16 cellular contexts compared by ENCODE assay signal in the genomic region with DNA sequence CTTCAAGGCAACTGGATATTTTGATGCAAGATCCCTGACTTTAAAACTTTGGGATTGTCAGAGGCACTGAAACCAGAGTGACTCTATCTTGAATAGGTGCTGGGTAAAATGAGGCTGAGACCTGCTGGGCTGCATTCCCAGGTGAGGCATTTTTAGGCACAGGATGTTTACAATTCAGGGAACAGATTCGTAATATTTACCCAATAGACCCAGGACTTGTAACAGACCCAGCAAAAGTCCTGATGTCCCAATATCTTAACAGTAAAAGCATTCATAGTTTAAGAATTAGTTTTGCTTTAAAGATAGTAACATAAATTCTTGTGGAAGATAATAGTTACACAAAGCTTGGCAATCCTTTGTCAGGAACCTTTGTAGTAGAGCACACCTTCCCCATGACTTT.
DNase-seq lines count a peak whose midpoint lies in the region; ATAC-seq and TF ChIP-seq lines count a peak whose summit lies in the region.
"Had no signal": no experiment of that assay in that cellular context is flagged by ENCODE, and none has a peak within 500 bp of the region (broad histone marks: within the 10 kb centered on the region; RNA-seq: fewer than 3 reads in every experiment).

No MANE protein-coding gene starts in this region.

- H3K36me3 ChIP-seq in right lobe of liver: no peaks in the 10 kb centered on the region
- H3K36me3 ChIP-seq: BE2C had no signal

- CTCF ChIA-PET in WTC11 (lab: Charles Lee): no interaction called here

- H3K27ac ChIP-seq in C4-2B: peak overlapping the region; percentile 56; the same call in 1 of the 2 replicates
- peak overlapping the region; percentile 83 for H3K27ac ChIP-seq in epithelial cell of prostate
- peak overlapping the region; percentile 34 to 84 (median 72) for H3K27ac ChIP-seq in right lobe of liver

- POLR2A ChIA-PET in WTC11 (lab: Charles Lee): no interaction called here

- DNase-seq in WTC11 (ENCODE audit: low spot score): no peak
- DNase-seq in epithelial cell of prostate (ENCODE audit: low read depth, low spot score): peak; percentile 22
- peak in 2 of 3 donors; percentile 19 to 50 for DNase-seq in right lobe of liver
- DNase-seq in central memory CD4-positive, alpha-beta T cell: no peak
- no peak for DNase-seq in ureter (ENCODE audit: low spot score)
- DNase-seq: 8988T; BE2C; CD8-positive, alpha-beta T cell; COR-L47; GF-D8; H7; KG1 had no signal

- no peak overlapping the region for H3K4me3 ChIP-seq in right lobe of liver

- no peaks in the 10 kb centered on the region for H3K27me3 ChIP-seq in right lobe of liver
- H3K27me3 ChIP-seq: BE2C had no signal

- no peaks in the 10 kb centered on the region for H3K36me3 Mint-ChIP-seq in WTC11
- H3K36me3 Mint-ChIP-seq: CD14-positive monocyte; CD8-positive, alpha-beta T cell; IgD-negative memory B cell had no signal

- H3K27me3 Mint-ChIP-seq in WTC11 (ENCODE audit: low read depth): no peaks in the 10 kb centered on the region

- no peak for TF ChIP-seq POLR2A in right lobe of liver (IDR thresholded peaks at IDR 0.05)

- no peaks in the 10 kb centered on the region for H3K9me3 ChIP-seq in right lobe of liver
- H3K9me3 ChIP-seq: BE2C had no signal

- 0 out of 2 replicates have a peak overlapping the region, but pooled peaks have one; percentile 39 for H3K27ac Mint-ChIP-seq in WTC11
- H3K27ac Mint-ChIP-seq: CD14-positive monocyte; CD8-positive, alpha-beta T cell; IgD-negative memory B cell had no signal

- H3K4me1 Mint-ChIP-seq in WTC11: peaks cover 33% of the 10 kb centered on the region
- H3K4me1 Mint-ChIP-seq: CD14-positive monocyte, IgD-negative memory B cell had no signal

- WGBS in right lobe of liver (ENCODE audit: insufficient coverage, low coverage, low lambda C conversion rate, missing lambda C conversion rate): 27% methylated on average over 1 of the region's 1 CpG

- H3K4me3 Mint-ChIP-seq in WTC11: no peak overlapping the region
- H3K4me3 Mint-ChIP-seq: CD14-positive monocyte; CD8-positive, alpha-beta T cell had no signal

- intact Hi-C loops in right lobe of liver (cut with DNase I): no loop called here

- H3K4me1 ChIP-seq in right lobe of liver: peaks cover 0 to 39% (median 14%) of the 10 kb centered on the region in 4 donors

- no peaks in the 10 kb centered on the region for H3K9me3 Mint-ChIP-seq in WTC11
- H3K9me3 Mint-ChIP-seq: CD14-positive monocyte; CD8-positive, alpha-beta T cell had no signal

- no peak for TF ChIP-seq CTCF in C4-2B (conservative IDR thresholded peaks at IDR 0.05)
- no peak for TF ChIP-seq CTCF in WTC11 (IDR thresholded peaks at IDR 0.05)
- TF ChIP-seq CTCF in right lobe of liver (IDR thresholded peaks at IDR 0.05): no peak

- no peak; the same call in 1 of the 2 replicates for ATAC-seq in WTC11
- ATAC-seq in right lobe of liver: peak; percentile 68 to 80 (median 80)
- ATAC-seq in GM21528 (IDR thresholded peaks at IDR 0.05; ENCODE audit: low FRiP score, unreplicated experiment): no peak
- ATAC-seq: CD8-positive, alpha-beta T cell had no signal

TF ChIP-seq in WTC11, 78 proteins besides CTCF, POLR2A, EP300 and RAD21 (continues in another document):
- TF ChIP-seq TCF7 (CRISPR knock-in tag; IDR thresholded peaks at IDR 0.05; ENCODE audit: low read depth) (no peak), NFATC4 (CRISPR knock-in tag; IDR thresholded peaks at IDR 0.05) (no peak), GABPB1 (CRISPR knock-in tag; IDR thresholded peaks at IDR 0.05) (no peak), NFYB (CRISPR knock-in tag; conservative IDR thresholded peaks at IDR 0.05; ENCODE audit: low read depth) (no peak), ZNF416 (CRISPR knock-in tag; IDR thresholded peaks at IDR 0.05) (no peak), ATF1 (CRISPR knock-in tag; IDR thresholded peaks at IDR 0.05) (no peak), ATF6 (CRISPR knock-in tag; IDR thresholded peaks at IDR 0.05) (no peak), RORB (CRISPR knock-in tag; IDR thresholded peaks at IDR 0.05) (no peak), E2F5 (CRISPR knock-in tag; IDR thresholded peaks at IDR 0.05) (no peak)
- TF ChIP-seq, protein P1, sequence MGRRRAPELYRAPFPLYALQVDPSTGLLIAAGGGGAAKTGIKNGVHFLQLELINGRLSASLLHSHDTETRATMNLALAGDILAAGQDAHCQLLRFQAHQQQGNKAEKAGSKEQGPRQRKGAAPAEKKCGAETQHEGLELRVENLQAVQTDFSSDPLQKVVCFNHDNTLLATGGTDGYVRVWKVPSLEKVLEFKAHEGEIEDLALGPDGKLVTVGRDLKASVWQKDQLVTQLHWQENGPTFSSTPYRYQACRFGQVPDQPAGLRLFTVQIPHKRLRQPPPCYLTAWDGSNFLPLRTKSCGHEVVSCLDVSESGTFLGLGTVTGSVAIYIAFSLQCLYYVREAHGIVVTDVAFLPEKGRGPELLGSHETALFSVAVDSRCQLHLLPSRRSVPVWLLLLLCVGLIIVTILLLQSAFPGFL (CRISPR knock-in tag; IDR thresholded peaks at IDR 0.05; ENCODE audit: borderline replicate concordance): no peak
- TF ChIP-seq, protein P2, sequence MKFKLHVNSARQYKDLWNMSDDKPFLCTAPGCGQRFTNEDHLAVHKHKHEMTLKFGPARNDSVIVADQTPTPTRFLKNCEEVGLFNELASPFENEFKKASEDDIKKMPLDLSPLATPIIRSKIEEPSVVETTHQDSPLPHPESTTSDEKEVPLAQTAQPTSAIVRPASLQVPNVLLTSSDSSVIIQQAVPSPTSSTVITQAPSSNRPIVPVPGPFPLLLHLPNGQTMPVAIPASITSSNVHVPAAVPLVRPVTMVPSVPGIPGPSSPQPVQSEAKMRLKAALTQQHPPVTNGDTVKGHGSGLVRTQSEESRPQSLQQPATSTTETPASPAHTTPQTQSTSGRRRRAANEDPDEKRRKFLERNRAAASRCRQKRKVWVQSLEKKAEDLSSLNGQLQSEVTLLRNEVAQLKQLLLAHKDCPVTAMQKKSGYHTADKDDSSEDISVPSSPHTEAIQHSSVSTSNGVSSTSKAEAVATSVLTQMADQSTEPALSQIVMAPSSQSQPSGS (CRISPR knock-in tag; IDR thresholded peaks at IDR 0.05; ENCODE audit: borderline replicate concordance, low read depth): no peak
- TF ChIP-seq, protein P3, sequence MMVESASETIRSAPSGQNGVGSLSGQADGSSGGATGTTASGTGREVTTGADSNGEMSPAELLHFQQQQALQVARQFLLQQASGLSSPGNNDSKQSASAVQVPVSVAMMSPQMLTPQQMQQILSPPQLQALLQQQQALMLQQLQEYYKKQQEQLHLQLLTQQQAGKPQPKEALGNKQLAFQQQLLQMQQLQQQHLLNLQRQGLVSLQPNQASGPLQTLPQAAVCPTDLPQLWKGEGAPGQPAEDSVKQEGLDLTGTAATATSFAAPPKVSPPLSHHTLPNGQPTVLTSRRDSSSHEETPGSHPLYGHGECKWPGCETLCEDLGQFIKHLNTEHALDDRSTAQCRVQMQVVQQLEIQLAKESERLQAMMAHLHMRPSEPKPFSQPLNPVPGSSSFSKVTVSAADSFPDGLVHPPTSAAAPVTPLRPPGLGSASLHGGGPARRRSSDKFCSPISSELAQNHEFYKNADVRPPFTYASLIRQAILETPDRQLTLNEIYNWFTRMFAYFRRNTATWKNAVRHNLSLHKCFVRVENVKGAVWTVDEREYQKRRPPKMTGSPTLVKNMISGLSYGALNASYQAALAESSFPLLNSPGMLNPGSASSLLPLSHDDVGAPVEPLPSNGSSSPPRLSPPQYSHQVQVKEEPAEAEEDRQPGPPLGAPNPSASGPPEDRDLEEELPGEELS (CRISPR knock-in tag; IDR thresholded peaks at IDR 0.05): no peak

Comparison
In these comparisons a context has a peak if more than half of its experiments do, and no peak if none do; other contexts are left out.
1. ATAC-seq: peak in right lobe of liver (4 of 4); none in WTC11 (single experiment) and GM21528 (single experiment).
2. DNase-seq: peak in epithelial cell of prostate (single experiment) and right lobe of liver (2 of 3); none in WTC11 (single experiment), central memory CD4-positive, alpha-beta T cell (single experiment) and ureter (single experiment).
3. Peak in every context shown above with its lines, with median percentiles within 50 percentile points of each other: H3K27ac ChIP-seq.